Comparison of ENCODE assay signal across 1 cellular context in genomic region chr1:176206961-176207902, GRCh38.
TF ChIP-seq lines count a peak whose summit lies in the region.

Gene COP1, minus strand, starts transcription at chr1:176207286. Its CDS starts 308 bp downstream, at chr1:176206978.

TF ChIP-seq in HepG2, 621 proteins besides CTCF, POLR2A, EP300 and RAD21 (continued from another document):
- TF ChIP-seq, protein P1, sequence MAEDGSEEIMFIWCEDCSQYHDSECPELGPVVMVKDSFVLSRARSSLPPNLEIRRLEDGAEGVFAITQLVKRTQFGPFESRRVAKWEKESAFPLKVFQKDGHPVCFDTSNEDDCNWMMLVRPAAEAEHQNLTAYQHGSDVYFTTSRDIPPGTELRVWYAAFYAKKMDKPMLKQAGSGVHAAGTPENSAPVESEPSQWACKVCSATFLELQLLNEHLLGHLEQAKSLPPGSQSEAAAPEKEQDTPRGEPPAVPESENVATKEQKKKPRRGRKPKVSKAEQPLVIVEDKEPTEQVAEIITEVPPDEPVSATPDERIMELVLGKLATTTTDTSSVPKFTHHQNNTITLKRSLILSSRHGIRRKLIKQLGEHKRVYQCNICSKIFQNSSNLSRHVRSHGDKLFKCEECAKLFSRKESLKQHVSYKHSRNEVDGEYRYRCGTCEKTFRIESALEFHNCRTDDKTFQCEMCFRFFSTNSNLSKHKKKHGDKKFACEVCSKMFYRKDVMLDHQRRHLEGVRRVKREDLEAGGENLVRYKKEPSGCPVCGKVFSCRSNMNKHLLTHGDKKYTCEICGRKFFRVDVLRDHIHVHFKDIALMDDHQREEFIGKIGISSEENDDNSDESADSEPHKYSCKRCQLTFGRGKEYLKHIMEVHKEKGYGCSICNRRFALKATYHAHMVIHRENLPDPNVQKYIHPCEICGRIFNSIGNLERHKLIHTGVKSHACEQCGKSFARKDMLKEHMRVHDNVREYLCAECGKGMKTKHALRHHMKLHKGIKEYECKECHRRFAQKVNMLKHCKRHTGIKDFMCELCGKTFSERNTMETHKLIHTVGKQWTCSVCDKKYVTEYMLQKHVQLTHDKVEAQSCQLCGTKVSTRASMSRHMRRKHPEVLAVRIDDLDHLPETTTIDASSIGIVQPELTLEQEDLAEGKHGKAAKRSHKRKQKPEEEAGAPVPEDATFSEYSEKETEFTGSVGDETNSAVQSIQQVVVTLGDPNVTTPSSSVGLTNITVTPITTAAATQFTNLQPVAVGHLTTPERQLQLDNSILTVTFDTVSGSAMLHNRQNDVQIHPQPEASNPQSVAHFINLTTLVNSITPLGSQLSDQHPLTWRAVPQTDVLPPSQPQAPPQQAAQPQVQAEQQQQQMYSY (CRISPR knock-in tag; IDR thresholded peaks at IDR 0.05): 0 out of 2 replicates have a peak, but pooled peaks have one; percentile 8
- TF ChIP-seq, protein P2, sequence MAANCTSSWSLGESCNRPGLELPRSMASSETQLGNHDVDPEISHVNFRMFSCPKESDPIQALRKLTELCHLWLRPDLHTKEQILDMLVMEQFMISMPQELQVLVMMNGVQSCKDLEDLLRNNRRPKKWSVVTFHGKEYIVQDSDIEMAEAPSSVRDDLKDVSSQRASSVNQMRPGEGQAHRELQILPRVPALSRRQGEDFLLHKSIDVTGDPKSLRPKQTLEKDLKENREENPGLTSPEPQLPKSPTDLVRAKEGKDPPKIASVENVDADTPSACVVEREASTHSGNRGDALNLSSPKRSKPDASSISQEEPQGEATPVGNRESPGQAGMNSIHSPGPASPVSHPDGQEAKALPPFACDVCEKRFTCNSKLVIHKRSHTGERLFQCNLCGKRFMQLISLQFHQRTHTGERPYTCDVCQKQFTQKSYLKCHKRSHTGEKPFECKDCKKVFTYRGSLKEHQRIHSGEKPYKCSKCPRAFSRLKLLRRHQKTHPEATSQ (CRISPR knock-in tag; IDR thresholded peaks at IDR 0.05; ENCODE audit: borderline replicate concordance): no peak
- TF ChIP-seq JARID2 (CRISPR knock-in tag; IDR thresholded peaks at IDR 0.05; ENCODE audit: insufficient replicate concordance): peak; percentile 62
- TF ChIP-seq HOXD1 (CRISPR knock-in tag; IDR thresholded peaks at IDR 0.05): 0 out of 2 replicates have a peak, but pooled peaks have one; percentile 18
- TF ChIP-seq ZNF121 (CRISPR knock-in tag; IDR thresholded peaks at IDR 0.05): no peak
- TF ChIP-seq ZNF274 (CRISPR knock-in tag; IDR thresholded peaks at IDR 0.05): peak; percentile 57; the same call in 1 of the 2 replicates
- TF ChIP-seq RFX3 (CRISPR knock-in tag; IDR thresholded peaks at IDR 0.05): peak; percentile 31; the same call in 1 of the 2 replicates
- no peak for TF ChIP-seq NFYC (CRISPR knock-in tag; IDR thresholded peaks at IDR 0.05)
- TF ChIP-seq KMT2A (CRISPR knock-in tag; IDR thresholded peaks at IDR 0.05): peak; percentile 44
- peak; percentile 82 for TF ChIP-seq KMT2B (CRISPR knock-in tag; IDR thresholded peaks at IDR 0.05)
- 0 out of 2 replicates have a peak, but pooled peaks have one; percentile 38 for TF ChIP-seq ISL2 (CRISPR knock-in tag; IDR thresholded peaks at IDR 0.05)
- TF ChIP-seq, protein P3, sequence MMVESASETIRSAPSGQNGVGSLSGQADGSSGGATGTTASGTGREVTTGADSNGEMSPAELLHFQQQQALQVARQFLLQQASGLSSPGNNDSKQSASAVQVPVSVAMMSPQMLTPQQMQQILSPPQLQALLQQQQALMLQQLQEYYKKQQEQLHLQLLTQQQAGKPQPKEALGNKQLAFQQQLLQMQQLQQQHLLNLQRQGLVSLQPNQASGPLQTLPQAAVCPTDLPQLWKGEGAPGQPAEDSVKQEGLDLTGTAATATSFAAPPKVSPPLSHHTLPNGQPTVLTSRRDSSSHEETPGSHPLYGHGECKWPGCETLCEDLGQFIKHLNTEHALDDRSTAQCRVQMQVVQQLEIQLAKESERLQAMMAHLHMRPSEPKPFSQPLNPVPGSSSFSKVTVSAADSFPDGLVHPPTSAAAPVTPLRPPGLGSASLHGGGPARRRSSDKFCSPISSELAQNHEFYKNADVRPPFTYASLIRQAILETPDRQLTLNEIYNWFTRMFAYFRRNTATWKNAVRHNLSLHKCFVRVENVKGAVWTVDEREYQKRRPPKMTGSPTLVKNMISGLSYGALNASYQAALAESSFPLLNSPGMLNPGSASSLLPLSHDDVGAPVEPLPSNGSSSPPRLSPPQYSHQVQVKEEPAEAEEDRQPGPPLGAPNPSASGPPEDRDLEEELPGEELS (CRISPR knock-in tag; IDR thresholded peaks at IDR 0.05): peak; percentile 31; the same call in 1 of the 2 replicates
- TF ChIP-seq, protein P4, sequence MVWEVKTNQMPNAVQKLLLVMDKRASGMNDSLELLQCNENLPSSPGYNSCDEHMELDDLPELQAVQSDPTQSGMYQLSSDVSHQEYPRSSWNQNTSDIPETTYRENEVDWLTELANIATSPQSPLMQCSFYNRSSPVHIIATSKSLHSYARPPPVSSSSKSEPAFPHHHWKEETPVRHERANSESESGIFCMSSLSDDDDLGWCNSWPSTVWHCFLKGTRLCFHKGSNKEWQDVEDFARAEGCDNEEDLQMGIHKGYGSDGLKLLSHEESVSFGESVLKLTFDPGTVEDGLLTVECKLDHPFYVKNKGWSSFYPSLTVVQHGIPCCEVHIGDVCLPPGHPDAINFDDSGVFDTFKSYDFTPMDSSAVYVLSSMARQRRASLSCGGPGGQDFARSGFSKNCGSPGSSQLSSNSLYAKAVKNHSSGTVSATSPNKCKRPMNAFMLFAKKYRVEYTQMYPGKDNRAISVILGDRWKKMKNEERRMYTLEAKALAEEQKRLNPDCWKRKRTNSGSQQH (CRISPR knock-in tag; IDR thresholded peaks at IDR 0.05; ENCODE audit: low read depth): peak; percentile 96
- 0 out of 2 replicates have a peak, but pooled peaks have one; percentile 45 for TF ChIP-seq ZNF879 (CRISPR knock-in tag; IDR thresholded peaks at IDR 0.05)
- TF ChIP-seq ZNF772 (CRISPR knock-in tag; IDR thresholded peaks at IDR 0.05): peak; percentile 32; the same call in 1 of the 2 replicates
- peak; percentile 55; the same call in 1 of the 2 replicates for TF ChIP-seq ZBTB2 (CRISPR knock-in tag; IDR thresholded peaks at IDR 0.05; ENCODE audit: low read depth)
- peak; percentile 86 for TF ChIP-seq ELF1 (CRISPR knock-in tag; IDR thresholded peaks at IDR 0.05)
- TF ChIP-seq, protein P5, sequence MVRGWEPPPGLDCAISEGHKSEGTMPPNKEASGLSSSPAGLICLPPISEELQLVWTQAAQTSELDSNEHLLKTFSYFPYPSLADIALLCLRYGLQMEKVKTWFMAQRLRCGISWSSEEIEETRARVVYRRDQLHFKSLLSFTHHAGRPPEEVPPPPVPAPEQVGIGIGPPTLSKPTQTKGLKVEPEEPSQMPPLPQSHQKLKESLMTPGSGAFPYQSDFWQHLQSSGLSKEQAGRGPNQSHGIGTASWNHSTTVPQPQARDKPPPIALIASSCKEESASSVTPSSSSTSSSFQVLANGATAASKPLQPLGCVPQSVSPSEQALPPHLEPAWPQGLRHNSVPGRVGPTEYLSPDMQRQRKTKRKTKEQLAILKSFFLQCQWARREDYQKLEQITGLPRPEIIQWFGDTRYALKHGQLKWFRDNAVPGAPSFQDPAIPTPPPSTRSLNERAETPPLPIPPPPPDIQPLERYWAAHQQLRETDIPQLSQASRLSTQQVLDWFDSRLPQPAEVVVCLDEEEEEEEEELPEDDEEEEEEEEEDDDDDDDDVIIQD (CRISPR knock-in tag; IDR thresholded peaks at IDR 0.05; ENCODE audit: low read depth): no peak
- TF ChIP-seq TFDP2 (CRISPR knock-in tag; IDR thresholded peaks at IDR 0.05): peak; percentile 92
- TF ChIP-seq ZNF605 (CRISPR knock-in tag; IDR thresholded peaks at IDR 0.05): peak; percentile 63; the same call in 1 of the 2 replicates
- TF ChIP-seq, protein P6, sequence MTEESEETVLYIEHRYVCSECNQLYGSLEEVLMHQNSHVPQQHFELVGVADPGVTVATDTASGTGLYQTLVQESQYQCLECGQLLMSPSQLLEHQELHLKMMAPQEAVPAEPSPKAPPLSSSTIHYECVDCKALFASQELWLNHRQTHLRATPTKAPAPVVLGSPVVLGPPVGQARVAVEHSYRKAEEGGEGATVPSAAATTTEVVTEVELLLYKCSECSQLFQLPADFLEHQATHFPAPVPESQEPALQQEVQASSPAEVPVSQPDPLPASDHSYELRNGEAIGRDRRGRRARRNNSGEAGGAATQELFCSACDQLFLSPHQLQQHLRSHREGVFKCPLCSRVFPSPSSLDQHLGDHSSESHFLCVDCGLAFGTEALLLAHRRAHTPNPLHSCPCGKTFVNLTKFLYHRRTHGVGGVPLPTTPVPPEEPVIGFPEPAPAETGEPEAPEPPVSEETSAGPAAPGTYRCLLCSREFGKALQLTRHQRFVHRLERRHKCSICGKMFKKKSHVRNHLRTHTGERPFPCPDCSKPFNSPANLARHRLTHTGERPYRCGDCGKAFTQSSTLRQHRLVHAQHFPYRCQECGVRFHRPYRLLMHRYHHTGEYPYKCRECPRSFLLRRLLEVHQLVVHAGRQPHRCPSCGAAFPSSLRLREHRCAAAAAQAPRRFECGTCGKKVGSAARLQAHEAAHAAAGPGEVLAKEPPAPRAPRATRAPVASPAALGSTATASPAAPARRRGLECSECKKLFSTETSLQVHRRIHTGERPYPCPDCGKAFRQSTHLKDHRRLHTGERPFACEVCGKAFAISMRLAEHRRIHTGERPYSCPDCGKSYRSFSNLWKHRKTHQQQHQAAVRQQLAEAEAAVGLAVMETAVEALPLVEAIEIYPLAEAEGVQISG (CRISPR knock-in tag; IDR thresholded peaks at IDR 0.05): peak; percentile 50
- TF ChIP-seq ZNF350 (CRISPR knock-in tag; IDR thresholded peaks at IDR 0.05; ENCODE audit: borderline replicate concordance, low read depth): peak; percentile 60; the same call in 1 of the 2 replicates
- peak; percentile 50; the same call in 1 of the 2 replicates for TF ChIP-seq ZBTB20 (CRISPR knock-in tag; IDR thresholded peaks at IDR 0.05; ENCODE audit: borderline replicate concordance, low read depth)
- TF ChIP-seq ZNF660 (CRISPR knock-in tag; IDR thresholded peaks at IDR 0.05; ENCODE audit: borderline replicate concordance, low read depth): no peak
- TF ChIP-seq ZBTB14 (CRISPR knock-in tag; IDR thresholded peaks at IDR 0.05): peak; percentile 95
- TF ChIP-seq SIN3A (IDR thresholded peaks at IDR 0.05; ENCODE audit: borderline replicate concordance, low read depth, low read length): peak; percentile 65; the same call in 1 of the 2 replicates
- no peak for TF ChIP-seq EEA1 (CRISPR knock-in tag; IDR thresholded peaks at IDR 0.05; ENCODE audit: borderline replicate concordance)
